In the genomic region with DNA sequence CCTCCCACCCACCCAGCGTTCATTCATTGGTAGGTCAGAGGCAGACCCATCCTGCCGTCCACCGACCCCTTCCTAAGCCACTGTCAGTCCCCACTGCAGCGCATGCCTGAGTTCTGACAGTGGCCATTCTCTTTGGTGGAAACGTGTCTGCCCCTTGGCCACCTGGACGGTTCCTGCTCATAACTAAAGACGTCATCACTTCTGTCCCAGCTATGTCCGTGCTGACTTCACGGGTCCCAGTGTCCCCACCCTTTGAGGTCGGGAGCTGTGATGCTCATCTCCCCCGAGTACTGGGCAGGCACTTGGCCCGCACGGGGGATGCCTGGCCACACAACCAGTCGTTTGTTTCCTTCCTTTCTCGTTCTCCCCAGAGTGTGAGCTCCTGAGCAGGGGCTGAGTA, we compare ENCODE assay signal across 27 cellular contexts.
"Had no signal": no experiment of that assay in that cellular context is flagged by ENCODE, and none has a peak within 500 bp of the region (broad histone marks: within the 10 kb centered on the region; RNA-seq: fewer than 3 reads in every experiment).

No MANE protein-coding gene starts in this region.

- H3K36me3 ChIP-seq: pancreas, stomach, thyroid gland, vagina had no signal

- H3K27ac ChIP-seq: pancreas, stomach, thyroid gland, vagina had no signal

- H3K27ac Mint-ChIP-seq: effector memory CD8-positive, alpha-beta T cell; immature natural killer cell; memory B cell; naive thymus-derived CD4-positive, alpha-beta T cell; nephron; progenitor cell of endocrine pancreas; stimulated activated effector memory CD8-positive, alpha-beta T cell treated with anti-CD3 and anti-CD28 coated beads, Interleukin-12 subunit alpha, Interleukin-12 subunit beta, amount 100 ng/mL, for 72 hours had no signal

- DNase-seq: cortex of kidney; effector memory CD8-positive, alpha-beta T cell; erythroblast; hypothalamus; immature natural killer cell; islet precursor cell; left ventricle myocardium superior; midbrain; naive thymus-derived CD4-positive, alpha-beta T cell; occipital lobe; pancreas; stimulated activated CD4-positive, alpha-beta T cell treated with anti-CD3 and anti-CD28 coated beads, Interleukin-12 subunit alpha, Interleukin-12 subunit beta, amount 100 ng/mL, for 4 hours; stimulated activated CD4-positive, alpha-beta T cell treated with anti-CD3 and anti-CD28 coated beads, Interleukin-2, amount 100 ng/mL, for 24 hours; stimulated activated CD4-positive, alpha-beta T cell treated with anti-CD3 and anti-CD28 coated beads, Interleukin-4, amount 100 ng/mL, for 24 hours; stimulated activated naive CD4-positive, alpha-beta T cell treated with Interleukin-2 at 50 U/mL for 16 hours; stomach; thyroid gland; trophoblast cell had no signal

- FAIRE-seq: endometrium, frontal cortex, pancreas had no signal

- H3K9me3 ChIP-seq: pancreas, thyroid gland, vagina had no signal

- H3K4me1 ChIP-seq: thyroid gland, vagina had no signal

- H3K4me3 ChIP-seq: lung, pancreas, smooth muscle cell, stomach, thyroid gland, vagina had no signal

- H3K4me2 ChIP-seq: smooth muscle cell had no signal

- H3K4me1 Mint-ChIP-seq: immature natural killer cell; memory B cell; stimulated activated effector memory CD8-positive, alpha-beta T cell treated with anti-CD3 and anti-CD28 coated beads, Interleukin-12 subunit alpha, Interleukin-12 subunit beta, amount 100 ng/mL, for 72 hours had no signal

- H3K36me3 Mint-ChIP-seq: immature natural killer cell; stimulated activated effector memory CD8-positive, alpha-beta T cell treated with anti-CD3 and anti-CD28 coated beads, Interleukin-12 subunit alpha, Interleukin-12 subunit beta, amount 100 ng/mL, for 72 hours had no signal

- H3K9me3 Mint-ChIP-seq: stimulated activated effector memory CD8-positive, alpha-beta T cell treated with anti-CD3 and anti-CD28 coated beads, Interleukin-12 subunit alpha, Interleukin-12 subunit beta, amount 100 ng/mL, for 72 hours had no signal

- H3K4me3 Mint-ChIP-seq: effector memory CD8-positive, alpha-beta T cell; immature natural killer cell; memory B cell; naive thymus-derived CD4-positive, alpha-beta T cell; nephron; stimulated activated effector memory CD8-positive, alpha-beta T cell treated with anti-CD3 and anti-CD28 coated beads, Interleukin-12 subunit alpha, Interleukin-12 subunit beta, amount 100 ng/mL, for 72 hours had no signal

- H3K27me3 ChIP-seq: pancreas, thyroid gland, vagina had no signal
